Comparison of ENCODE assay signal across 30 cellular contexts in the genomic region with DNA sequence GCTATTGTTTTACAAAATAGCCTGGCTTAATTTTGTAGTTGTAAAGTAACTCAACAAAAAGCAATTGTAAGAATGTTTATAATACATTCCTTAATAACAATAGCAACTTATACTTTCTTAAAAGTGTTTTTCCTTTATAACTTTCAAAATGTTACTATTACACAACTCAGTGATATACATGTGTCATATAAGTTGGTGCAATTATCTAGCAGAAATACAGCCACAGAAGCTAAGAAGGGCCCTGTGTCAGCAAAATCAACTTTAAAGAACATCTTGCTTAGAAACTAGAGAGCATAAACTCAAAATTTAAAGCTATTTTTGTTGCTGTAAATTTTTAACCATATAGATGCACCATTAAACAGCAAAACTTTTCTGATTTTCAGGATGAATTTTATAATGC. TPM values are rescaled to one million over a fixed set of nuclear protein-coding genes. Genes with fewer than 3 reads are reported as not detected.
"Had no signal": no experiment of that assay in that cellular context is flagged by ENCODE, and none has a peak within 500 bp of the region (broad histone marks: within the 10 kb centered on the region; RNA-seq: fewer than 3 reads in every experiment).

No MANE protein-coding gene starts in this region.

- H3K9me3 Mint-ChIP-seq: activated CD4-positive, alpha-beta memory T cell treated with anti-CD3 and anti-CD28 coated beads, Interleukin-2, amount 10 ng/mL, durations not matched to agents 7 days and 5 days; activated naive CD4-positive, alpha-beta T cell treated with anti-CD3 and anti-CD28 coated beads for 36 hours; activated T-helper 17 cell treated with anti-CD3 and anti-CD28 coated beads, Interleukin-2, amount 50 U/mL, for 72 hours; central memory CD8-positive, alpha-beta T cell; T-helper 1 cell treated with Interleukin-12 subunit alpha and Interleukin-12 subunit beta and Interleukin-4 antibody, amounts not matched to agents 30 μg/mL and 1 μg/mL, for 36 hours had no signal

- FAIRE-seq: astrocyte, RCC 7860, TTC549 had no signal

- DNase-seq: activated CD4-positive, alpha-beta memory T cell treated with anti-CD3 and anti-CD28 coated beads, Interleukin-2, amount 10 ng/mL, durations not matched to agents 7 days and 5 days; activated CD4-positive, alpha-beta T cell treated with anti-CD3 and anti-CD28 coated beads, Interleukin-2, amount 50 U/mL, for 1 hour; activated CD4-positive, CD25-positive, alpha-beta regulatory T cell; activated gamma-delta T cell; activated naive CD4-positive, alpha-beta T cell treated with anti-CD3 and anti-CD28 coated beads for 36 hours; activated T-cell treated with anti-CD3 and anti-CD28 coated beads for 4 hours; activated T-cell treated with anti-CD3 and anti-CD28 coated beads, Interleukin-2, amount 50 U/mL, for 48 hours; amygdala; MM.1S; NCI-H1105; NCI-H1436; NCI-H1694 treated with DMSO at 0.1 percent for 48 hours; NCI-H2029 treated with DMSO at 0.1 percent for 48 hours; NCI-H345; NCI-H510A; NCI-H526 treated with DMSO at 0.1 percent for 48 hours; NK-92 treated with Interleukin-12 subunit alpha and Interleukin-12 subunit beta, amount 100 ng/mL, for 24 hours; SHP77 treated with DMSO at 0.1 percent for 48 hours; T1000 had no signal

- ATAC-seq: activated T-helper 17 cell treated with anti-CD3 and anti-CD28 coated beads, Interleukin-2, amount 50 U/mL, for 72 hours had no signal

- H3K4me1 Mint-ChIP-seq: activated CD4-positive, alpha-beta memory T cell treated with anti-CD3 and anti-CD28 coated beads, Interleukin-2, amount 10 ng/mL, durations not matched to agents 7 days and 5 days had no signal

- H3K27me3 Mint-ChIP-seq: activated CD4-positive, alpha-beta memory T cell treated with anti-CD3 and anti-CD28 coated beads, Interleukin-2, amount 10 ng/mL, durations not matched to agents 7 days and 5 days; activated naive CD8-positive, alpha-beta T cell; activated T-helper 17 cell treated with anti-CD3 and anti-CD28 coated beads, Interleukin-2, amount 50 U/mL, for 72 hours; central memory CD8-positive, alpha-beta T cell had no signal

- H3K4me3 Mint-ChIP-seq: activated CD4-positive, alpha-beta memory T cell treated with anti-CD3 and anti-CD28 coated beads, Interleukin-2, amount 10 ng/mL, durations not matched to agents 7 days and 5 days; activated naive CD4-positive, alpha-beta T cell treated with anti-CD3 and anti-CD28 coated beads for 36 hours; activated naive CD8-positive, alpha-beta T cell; activated T-helper 17 cell treated with anti-CD3 and anti-CD28 coated beads, Interleukin-2, amount 50 U/mL, for 72 hours; brain; central memory CD8-positive, alpha-beta T cell; T-helper 1 cell treated with Interleukin-12 subunit alpha and Interleukin-12 subunit beta and Interleukin-4 antibody, amounts not matched to agents 30 μg/mL and 1 μg/mL, for 36 hours had no signal

- H3K27ac Mint-ChIP-seq: activated CD4-positive, alpha-beta memory T cell treated with anti-CD3 and anti-CD28 coated beads, Interleukin-2, amount 10 ng/mL, durations not matched to agents 7 days and 5 days; activated naive CD4-positive, alpha-beta T cell treated with anti-CD3 and anti-CD28 coated beads for 36 hours; activated naive CD8-positive, alpha-beta T cell; activated T-helper 17 cell treated with anti-CD3 and anti-CD28 coated beads, Interleukin-2, amount 50 U/mL, for 72 hours; T-helper 1 cell treated with Interleukin-12 subunit alpha and Interleukin-12 subunit beta and Interleukin-4 antibody, amounts not matched to agents 30 μg/mL and 1 μg/mL, for 36 hours had no signal

RNA-seq across cellular contexts. Expression of a gene that starts 41.4 kb away (rescaled TPM):
- total RNA-seq: activated CD4-positive, alpha-beta memory T cell treated with anti-CD3 and anti-CD28 coated beads, Interleukin-2, amount 10 ng/mL, durations not matched to agents 7 days and 5 days; activated CD8-positive, alpha-beta memory T cell treated with anti-CD3 and anti-CD28 coated beads for 36 hours; activated naive CD4-positive, alpha-beta T cell treated with anti-CD3 and anti-CD28 coated beads for 36 hours; activated T-helper 17 cell treated with anti-CD3 and anti-CD28 coated beads, Interleukin-2, amount 50 U/mL, for 72 hours; PC-3; SK-MEL-5 had no signal
